31 cellular contexts compared by ENCODE assay signal in the genomic region with DNA sequence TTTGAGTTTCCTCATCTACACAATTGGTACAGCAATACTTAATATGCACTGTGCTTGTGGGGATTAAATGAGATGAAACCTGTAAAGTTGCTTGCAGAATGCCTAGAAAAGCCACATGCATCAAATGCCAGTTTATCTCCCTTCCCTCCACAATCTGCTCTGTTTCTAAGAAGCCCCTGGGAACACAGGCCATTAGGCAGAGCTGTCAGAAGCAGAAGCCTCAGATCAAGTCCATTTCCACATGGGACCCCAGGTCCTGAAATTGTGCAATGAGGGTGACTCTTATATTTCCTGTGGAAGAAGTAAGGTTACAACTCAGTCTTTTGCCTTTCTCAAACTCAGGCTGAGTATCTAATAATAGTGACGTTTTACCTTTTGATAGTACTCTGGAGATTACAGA.
"Had no signal": no experiment of that assay in that cellular context is flagged by ENCODE, and none has a peak within 500 bp of the region (broad histone marks: within the 10 kb centered on the region; RNA-seq: fewer than 3 reads in every experiment).

No MANE protein-coding gene starts in this region.

- H3K9me3 Mint-ChIP-seq: neural crest cell; stimulated activated memory B cell treated with anti-CD40 and anti-IgM and Interleukin-4, amounts not matched to agents 10 μg/mL and 1 μg/mL and 100 μg/mL, for 72 hours had no signal

- H3K36me3 Mint-ChIP-seq: naive thymus-derived CD8-positive, alpha-beta T cell; stimulated activated memory B cell treated with anti-CD40 and anti-IgM and Interleukin-4, amounts not matched to agents 10 μg/mL and 1 μg/mL and 100 μg/mL, for 72 hours had no signal

- H3K9me3 ChIP-seq: heart right ventricle, lower lobe of right lung, neutrophil, psoas muscle, right atrium auricular region, sigmoid colon, suprapubic skin, thoracic aorta, tibial artery, upper lobe of right lung had no signal

- ATAC-seq: heart right ventricle; left cardiac atrium; left lobe of liver; left ventricle myocardium superior; lower lobe of right lung; naive thymus-derived CD8-positive, alpha-beta T cell; psoas muscle; stimulated activated memory B cell treated with anti-CD40 and anti-IgM and Interleukin-4, amounts not matched to agents 10 μg/mL and 1 μg/mL and 100 μg/mL, for 72 hours; upper lobe of right lung had no signal

- DNase-seq: heart right ventricle; islet precursor cell; kidney glomerular epithelial cell; left cardiac atrium; left ventricle myocardium superior; lower lobe of right lung; mammary epithelial cell; mesenchymal stem cell; naive thymus-derived CD8-positive, alpha-beta T cell; occipital lobe; psoas muscle; sigmoid colon; small intestine; stimulated activated CD4-positive, alpha-beta T cell treated with anti-CD3 and anti-CD28 coated beads, Interleukin-1b, Interleukin-23, amount 100 ng/mL, for 48 hours; stimulated activated CD4-positive, alpha-beta T cell treated with anti-CD3 and anti-CD28 coated beads, Interleukin-2, amount 100 ng/mL, for 48 hours; stimulated activated CD4-positive, alpha-beta T cell treated with anti-CD3 and anti-CD28 coated beads, Interleukin-4, amount 100 ng/mL, for 4 hours; stimulated activated CD8-positive, alpha-beta memory T cell treated with anti-CD3 and anti-CD28 coated beads, Interleukin-4, amount 100 ng/mL, for 48 hours; tibial artery; trophoblast cell; upper lobe of right lung had no signal

- H3K4me1 ChIP-seq: heart right ventricle, lower lobe of right lung, parathyroid adenoma, psoas muscle, right atrium auricular region, suprapubic skin, tibial artery, upper lobe of right lung had no signal

- H3K4me1 Mint-ChIP-seq: naive thymus-derived CD8-positive, alpha-beta T cell; nephron; neural crest cell; stimulated activated memory B cell treated with anti-CD40 and anti-IgM and Interleukin-4, amounts not matched to agents 10 μg/mL and 1 μg/mL and 100 μg/mL, for 72 hours had no signal

- H3K27me3 Mint-ChIP-seq: naive thymus-derived CD8-positive, alpha-beta T cell; stimulated activated memory B cell treated with anti-CD40 and anti-IgM and Interleukin-4, amounts not matched to agents 10 μg/mL and 1 μg/mL and 100 μg/mL, for 72 hours; stimulated activated naive CD8-positive, alpha-beta T cell treated with anti-CD3 and anti-CD28 coated beads, Interleukin-15, Interleukin-2, amounts not matched to agents 100 ng/mL and 50 ng/mL, for 24 hours had no signal

- H3K4me3 ChIP-seq: heart right ventricle, hepatocyte, lower lobe of right lung, psoas muscle, right atrium auricular region, sigmoid colon, suprapubic skin, thoracic aorta, tibial artery, upper lobe of right lung had no signal

- H2AFZ ChIP-seq: hepatocyte, parathyroid adenoma had no signal

- H3K27ac Mint-ChIP-seq: naive thymus-derived CD8-positive, alpha-beta T cell; nephron; stimulated activated memory B cell treated with anti-CD40 and anti-IgM and Interleukin-4, amounts not matched to agents 10 μg/mL and 1 μg/mL and 100 μg/mL, for 72 hours; stimulated activated naive CD8-positive, alpha-beta T cell treated with anti-CD3 and anti-CD28 coated beads, Interleukin-15, Interleukin-2, amounts not matched to agents 100 ng/mL and 50 ng/mL, for 24 hours had no signal

- H3K9ac ChIP-seq: parathyroid adenoma had no signal

- H3K4me3 Mint-ChIP-seq: naive thymus-derived CD8-positive, alpha-beta T cell; nephron; neural crest cell; stimulated activated memory B cell treated with anti-CD40 and anti-IgM and Interleukin-4, amounts not matched to agents 10 μg/mL and 1 μg/mL and 100 μg/mL, for 72 hours; stimulated activated naive CD8-positive, alpha-beta T cell treated with anti-CD3 and anti-CD28 coated beads, Interleukin-15, Interleukin-2, amounts not matched to agents 100 ng/mL and 50 ng/mL, for 24 hours had no signal

- H3K27me3 ChIP-seq: hepatocyte, neutrophil, right atrium auricular region, sigmoid colon, suprapubic skin, tibial artery, upper lobe of right lung had no signal

- H3K36me3 ChIP-seq: heart right ventricle, lower lobe of right lung, neutrophil, right atrium auricular region, sigmoid colon, suprapubic skin, thoracic aorta, tibial artery, upper lobe of right lung had no signal

- H3K4me2 ChIP-seq: hepatocyte had no signal

- H3K27ac ChIP-seq: heart right ventricle, hepatocyte, lower lobe of right lung, neutrophil, parathyroid adenoma, psoas muscle, right atrium auricular region, sigmoid colon, suprapubic skin, thoracic aorta, tibial artery, upper lobe of right lung had no signal
